ENCODE assay signal across 7 cellular contexts in the genomic region with DNA sequence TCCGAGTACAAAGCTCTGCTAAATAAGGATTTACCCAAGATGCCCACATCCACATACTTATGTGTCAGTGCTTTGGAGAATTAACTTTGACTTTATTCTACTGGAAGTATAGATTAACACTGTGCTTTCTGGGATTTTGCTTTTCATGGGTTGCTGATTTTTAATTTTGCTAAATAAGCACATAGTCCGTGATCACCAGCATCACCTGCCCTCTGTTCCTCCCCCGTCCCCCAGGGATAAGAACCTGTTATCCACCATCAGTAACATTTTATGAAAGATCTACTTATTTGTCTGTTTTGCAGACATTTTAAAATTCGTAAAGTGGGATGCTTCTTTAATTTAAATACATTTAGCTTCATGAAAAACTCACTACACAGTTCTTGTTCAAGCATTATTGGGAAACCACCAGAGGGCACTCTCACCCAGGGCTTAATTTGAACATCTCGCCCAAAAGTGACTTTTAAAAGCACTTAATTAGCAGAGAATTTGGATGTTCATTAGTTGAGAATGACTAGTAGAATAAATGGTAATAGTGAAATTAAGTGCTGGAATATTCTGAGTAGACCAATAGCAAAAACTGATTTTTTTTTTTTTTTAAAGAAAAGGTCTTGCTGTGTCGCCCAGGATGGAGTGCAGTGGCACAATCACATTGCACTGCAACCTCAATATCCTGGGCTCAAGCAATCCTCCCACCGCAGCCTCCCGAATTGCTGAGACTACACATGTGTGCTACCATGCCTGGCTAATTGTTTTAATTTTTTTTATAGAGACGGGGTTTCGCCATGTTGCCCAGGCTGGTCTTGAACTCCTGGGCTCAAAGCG. TPM values are rescaled to one million over a fixed set of nuclear protein-coding genes. Genes with fewer than 3 reads are reported as not detected.
DNase-seq lines count a peak whose midpoint lies in the region; ATAC-seq and TF ChIP-seq lines count a peak whose summit lies in the region.

No MANE protein-coding gene starts in this region.

- no peak for ATAC-seq in omental fat pad (ENCODE audit: low FRiP score)

- no peaks in the 10 kb centered on the region for H3K27me3 Mint-ChIP-seq in mesothelial cell of epicardium (ENCODE audit: low read depth)

- no peak overlapping the region for H3K4me3 ChIP-seq in WI38 (ENCODE audit: low read depth, low read length)

- TF ChIP-seq CTCF in GM10266 (IDR thresholded peaks at IDR 0.05; ENCODE audit: control insufficient read depth, insufficient read depth, low read depth, missing control alignments) (peak; percentile 68), WI38 (IDR thresholded peaks at IDR 0.05; ENCODE audit: low read depth, low read length) (peak; percentile 52), mesothelial cell of epicardium (IDR thresholded peaks at IDR 0.05; ENCODE audit: unreplicated experiment) (peak; percentile 78), omental fat pad (IDR thresholded peaks at IDR 0.05) (peak in 1 of 3 donors; percentile 61)

- no peak overlapping the region for H3K4me3 Mint-ChIP-seq in mesothelial cell of epicardium

- H3K9me3 Mint-ChIP-seq in mesothelial cell of epicardium: no peaks in the 10 kb centered on the region

- H3K4me1 Mint-ChIP-seq in mesothelial cell of epicardium: peaks cover 5% of the 10 kb centered on the region

- H3K36me3 Mint-ChIP-seq in mesothelial cell of epicardium: peaks cover 6% of the 10 kb centered on the region

- DNase-seq in GM10266 (ENCODE audit: extremely low spot score) (peak; percentile 16), NCI-H1105 (lab: John Stamatoyannopoulos, UW) (peak; percentile 9), cerebellum (ENCODE audit: low spot score) (peak; percentile 29), mesothelial cell of epicardium (ENCODE audit: low spot score in 2 of 2, unreplicated experiment in 2 of 2) (peak in 1 of 2 experiments; percentile 52), omental fat pad (ENCODE audit: low spot score) (no peak)
- peak; percentile 14 to 71 (median 48) for DNase-seq in stimulated activated naive CD4-positive, alpha-beta T cell (lab: John Stamatoyannopoulos, UW)

- no peak overlapping the region for H3K27ac Mint-ChIP-seq in mesothelial cell of epicardium

RNA-seq across cellular contexts. Expression of a gene that starts 35.7 kb away (rescaled TPM):
- total RNA-seq in cerebellum (53.9 TPM), mesothelial cell of epicardium (57.6 to 63.0 TPM (median 62.2 TPM) in 3 replicates), omental fat pad (10 to 100 TPM; 36.0 to 47.0 (median 38.4) TPM)
